ENCODE assay signal across 23 cellular contexts in the genomic region with DNA sequence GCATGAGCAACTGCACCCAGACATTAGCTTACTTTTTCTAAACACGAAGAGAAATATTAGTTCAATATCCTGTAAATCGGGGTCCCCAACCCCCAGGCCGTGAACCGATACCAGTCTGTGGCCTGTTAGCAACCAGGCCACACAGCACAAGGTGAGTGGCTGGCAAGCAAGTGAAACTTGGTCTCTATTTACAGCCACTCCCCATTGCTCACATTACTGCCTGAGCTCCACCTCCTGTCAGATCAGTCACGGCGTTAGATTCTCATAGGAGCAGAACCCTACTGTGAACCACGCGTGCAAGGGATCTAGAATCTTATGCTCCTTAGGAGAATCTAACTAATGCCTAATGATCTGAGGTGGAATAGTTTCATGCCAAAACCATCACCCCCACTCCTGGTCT. TPM values are rescaled to one million over a fixed set of nuclear protein-coding genes. Genes with fewer than 3 reads are reported as not detected.
A peak's percentile ranks its signal among the peaks of the same experiment; 100 is the strongest.
DNase-seq lines count a peak whose midpoint lies in the region; ATAC-seq and TF ChIP-seq lines count a peak whose summit lies in the region.
"Had no signal": no experiment of that assay in that cellular context is flagged by ENCODE, and none has a peak within 500 bp of the region (broad histone marks: within the 10 kb centered on the region; RNA-seq: fewer than 3 reads in every experiment).

No MANE protein-coding gene starts in this region.

- no peak overlapping the region for H3K27ac ChIP-seq in left lung
- peak overlapping the region in 1 of 4 donors; percentile 27 for H3K27ac ChIP-seq in transverse colon
- H3K27ac ChIP-seq: HL-60 had no signal

- in situ Hi-C loops in transverse colon (cut with MboI; ENCODE audit: low pct_ligation_motif_present in 1 of 4, low pct_unique_long_range_greater_than_20kb in 1 of 4, low sequenced_read_pairs in 3 of 4), result no loop called here

- ATAC-seq in WTC11, result peak; percentile 69
- peak; percentile 58 for ATAC-seq in left lung
- ATAC-seq: Right ventricle myocardium inferior had no signal

- no peaks in the 10 kb centered on the region for H3K36me3 Mint-ChIP-seq in WTC11

- POLR2A ChIA-PET in WTC11 (lab: Charles Lee), result no interaction called here

- H3K4me1 ChIP-seq in left lung (no peaks in the 10 kb centered on the region), transverse colon (peaks cover 0 to 4% (median 0%) of the 10 kb centered on the region in 4 donors)
- H3K4me1 ChIP-seq: HAP-1, Peyer's patch had no signal

- H3K27me3 ChIP-seq in left lung, result no peaks in the 10 kb centered on the region
- H3K27me3 ChIP-seq in transverse colon, result no peaks in the 10 kb centered on the region
- H3K27me3 ChIP-seq: Peyer's patch had no signal

- WGBS in transverse colon (ENCODE audit: low coverage in 1 of 2), 2 donors, result 70% methylated on average over 8 of the region's 8 CpGs; no CpG with 5 or more reads in 1 of the 2 donors

- TF ChIP-seq EP300 in transverse colon (IDR thresholded peaks at IDR 0.05; ENCODE audit: low read depth), result no peak

- H3K4me3 Mint-ChIP-seq in WTC11, result no peak overlapping the region
- H3K4me3 Mint-ChIP-seq: B cell; CD4-positive, CD25-positive, alpha-beta regulatory T cell; IgD-negative memory B cell had no signal

- intact Hi-C loops in left lung (cut with DNase I) (no loop called here), transverse colon (cut with DNase I; ENCODE audit: low total_unique reads) (no loop called here)

- peaks cover 2% of the 10 kb centered on the region; the same call in 1 of the 2 replicates for H3K27me3 Mint-ChIP-seq in WTC11 (ENCODE audit: low read depth)

- H3K9me3 ChIP-seq in left lung (peaks cover 0 to 16% of the 10 kb centered on the region in 2 donors), transverse colon (peaks cover 4 to 5% of the 10 kb centered on the region in 2 donors)
- H3K9me3 ChIP-seq: HAP-1, Peyer's patch had no signal

- peak overlapping the region; percentile 45; the same call in 1 of the 2 replicates for H3K27ac Mint-ChIP-seq in WTC11
- H3K27ac Mint-ChIP-seq: B cell; CD4-positive, CD25-positive, alpha-beta regulatory T cell; IgD-negative memory B cell had no signal

- no peak for TF ChIP-seq CTCF in WTC11 (IDR thresholded peaks at IDR 0.05)
- no peak for TF ChIP-seq CTCF in left lung (IDR thresholded peaks at IDR 0.05)
- no peak for TF ChIP-seq CTCF in transverse colon (IDR thresholded peaks at IDR 0.05)

- H3K9me3 Mint-ChIP-seq in WTC11, result peaks cover 18% of the 10 kb centered on the region

- CTCF ChIA-PET in WTC11 (lab: Charles Lee), result interaction anchor here (0.6 kb wide), 1 partner anchor 189 kb away, joined by 3 read pairs; no protein-coding TSS in a partner anchor

- no peak overlapping the region for H3K4me3 ChIP-seq in left lung
- no peak overlapping the region for H3K4me3 ChIP-seq in transverse colon
- H3K4me3 ChIP-seq: HAP-1, Peyer's patch had no signal

- no peaks in the 10 kb centered on the region for H3K36me3 ChIP-seq in left lung
- no peaks in the 10 kb centered on the region for H3K36me3 ChIP-seq in transverse colon
- H3K36me3 ChIP-seq: HAP-1, Peyer's patch had no signal

- no peak for TF ChIP-seq POLR2A in transverse colon (IDR thresholded peaks at IDR 0.05)

- peaks cover 4% of the 10 kb centered on the region; the same call in 1 of the 2 replicates for H3K4me1 Mint-ChIP-seq in WTC11

- DNase-seq in NCI-H446 (lab: John Stamatoyannopoulos, UW) (peak; percentile 3 to 67), NCI-H446 treated with DMSO at 0.1 percent for 48 hours (lab: John Stamatoyannopoulos, UW) (no peak), WTC11 (ENCODE audit: low spot score) (no peak), left lung (no peak), transverse colon (peak; percentile 32), NCI-H1694 (lab: John Stamatoyannopoulos, UW) (no peak), COLO829 (ENCODE audit: low spot score) (no peak)
- DNase-seq in activated CD4-positive, alpha-beta T cell treated with anti-CD3 and anti-CD28 coated beads, Interleukin-2, amount 50 U/mL, for 48 hours, result no peak
- DNase-seq: 8988T; Caco-2; CD4-positive, CD25-positive, alpha-beta regulatory T cell; GF-D8; NCI-H1105 treated with DMSO at 0.1 percent for 48 hours; NCI-H1694 treated with DMSO at 0.1 percent for 48 hours; NCI-H2107; NCI-H226; NCI-H526 treated with DMSO at 0.1 percent for 48 hours had no signal

TF ChIP-seq in WTC11, 78 proteins besides CTCF, POLR2A, EP300 and RAD21 (continues in another document):
- TF ChIP-seq, protein P1, sequence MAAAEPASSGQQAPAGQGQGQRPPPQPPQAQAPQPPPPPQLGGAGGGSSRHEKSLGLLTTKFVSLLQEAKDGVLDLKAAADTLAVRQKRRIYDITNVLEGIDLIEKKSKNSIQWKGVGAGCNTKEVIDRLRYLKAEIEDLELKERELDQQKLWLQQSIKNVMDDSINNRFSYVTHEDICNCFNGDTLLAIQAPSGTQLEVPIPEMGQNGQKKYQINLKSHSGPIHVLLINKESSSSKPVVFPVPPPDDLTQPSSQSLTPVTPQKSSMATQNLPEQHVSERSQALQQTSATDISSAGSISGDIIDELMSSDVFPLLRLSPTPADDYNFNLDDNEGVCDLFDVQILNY (CRISPR knock-in tag; IDR thresholded peaks at IDR 0.05), result no peak
- TF ChIP-seq ATF1 (CRISPR knock-in tag; IDR thresholded peaks at IDR 0.05) (no peak), TEAD1 (CRISPR knock-in tag; IDR thresholded peaks at IDR 0.05) (no peak)
- TF ChIP-seq, protein P2, sequence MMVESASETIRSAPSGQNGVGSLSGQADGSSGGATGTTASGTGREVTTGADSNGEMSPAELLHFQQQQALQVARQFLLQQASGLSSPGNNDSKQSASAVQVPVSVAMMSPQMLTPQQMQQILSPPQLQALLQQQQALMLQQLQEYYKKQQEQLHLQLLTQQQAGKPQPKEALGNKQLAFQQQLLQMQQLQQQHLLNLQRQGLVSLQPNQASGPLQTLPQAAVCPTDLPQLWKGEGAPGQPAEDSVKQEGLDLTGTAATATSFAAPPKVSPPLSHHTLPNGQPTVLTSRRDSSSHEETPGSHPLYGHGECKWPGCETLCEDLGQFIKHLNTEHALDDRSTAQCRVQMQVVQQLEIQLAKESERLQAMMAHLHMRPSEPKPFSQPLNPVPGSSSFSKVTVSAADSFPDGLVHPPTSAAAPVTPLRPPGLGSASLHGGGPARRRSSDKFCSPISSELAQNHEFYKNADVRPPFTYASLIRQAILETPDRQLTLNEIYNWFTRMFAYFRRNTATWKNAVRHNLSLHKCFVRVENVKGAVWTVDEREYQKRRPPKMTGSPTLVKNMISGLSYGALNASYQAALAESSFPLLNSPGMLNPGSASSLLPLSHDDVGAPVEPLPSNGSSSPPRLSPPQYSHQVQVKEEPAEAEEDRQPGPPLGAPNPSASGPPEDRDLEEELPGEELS (CRISPR knock-in tag; IDR thresholded peaks at IDR 0.05), result no peak
- TF ChIP-seq, protein P3, sequence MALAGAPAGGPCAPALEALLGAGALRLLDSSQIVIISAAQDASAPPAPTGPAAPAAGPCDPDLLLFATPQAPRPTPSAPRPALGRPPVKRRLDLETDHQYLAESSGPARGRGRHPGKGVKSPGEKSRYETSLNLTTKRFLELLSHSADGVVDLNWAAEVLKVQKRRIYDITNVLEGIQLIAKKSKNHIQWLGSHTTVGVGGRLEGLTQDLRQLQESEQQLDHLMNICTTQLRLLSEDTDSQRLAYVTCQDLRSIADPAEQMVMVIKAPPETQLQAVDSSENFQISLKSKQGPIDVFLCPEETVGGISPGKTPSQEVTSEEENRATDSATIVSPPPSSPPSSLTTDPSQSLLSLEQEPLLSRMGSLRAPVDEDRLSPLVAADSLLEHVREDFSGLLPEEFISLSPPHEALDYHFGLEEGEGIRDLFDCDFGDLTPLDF (CRISPR knock-in tag; IDR thresholded peaks at IDR 0.05), result no peak
- TF ChIP-seq, protein P4, sequence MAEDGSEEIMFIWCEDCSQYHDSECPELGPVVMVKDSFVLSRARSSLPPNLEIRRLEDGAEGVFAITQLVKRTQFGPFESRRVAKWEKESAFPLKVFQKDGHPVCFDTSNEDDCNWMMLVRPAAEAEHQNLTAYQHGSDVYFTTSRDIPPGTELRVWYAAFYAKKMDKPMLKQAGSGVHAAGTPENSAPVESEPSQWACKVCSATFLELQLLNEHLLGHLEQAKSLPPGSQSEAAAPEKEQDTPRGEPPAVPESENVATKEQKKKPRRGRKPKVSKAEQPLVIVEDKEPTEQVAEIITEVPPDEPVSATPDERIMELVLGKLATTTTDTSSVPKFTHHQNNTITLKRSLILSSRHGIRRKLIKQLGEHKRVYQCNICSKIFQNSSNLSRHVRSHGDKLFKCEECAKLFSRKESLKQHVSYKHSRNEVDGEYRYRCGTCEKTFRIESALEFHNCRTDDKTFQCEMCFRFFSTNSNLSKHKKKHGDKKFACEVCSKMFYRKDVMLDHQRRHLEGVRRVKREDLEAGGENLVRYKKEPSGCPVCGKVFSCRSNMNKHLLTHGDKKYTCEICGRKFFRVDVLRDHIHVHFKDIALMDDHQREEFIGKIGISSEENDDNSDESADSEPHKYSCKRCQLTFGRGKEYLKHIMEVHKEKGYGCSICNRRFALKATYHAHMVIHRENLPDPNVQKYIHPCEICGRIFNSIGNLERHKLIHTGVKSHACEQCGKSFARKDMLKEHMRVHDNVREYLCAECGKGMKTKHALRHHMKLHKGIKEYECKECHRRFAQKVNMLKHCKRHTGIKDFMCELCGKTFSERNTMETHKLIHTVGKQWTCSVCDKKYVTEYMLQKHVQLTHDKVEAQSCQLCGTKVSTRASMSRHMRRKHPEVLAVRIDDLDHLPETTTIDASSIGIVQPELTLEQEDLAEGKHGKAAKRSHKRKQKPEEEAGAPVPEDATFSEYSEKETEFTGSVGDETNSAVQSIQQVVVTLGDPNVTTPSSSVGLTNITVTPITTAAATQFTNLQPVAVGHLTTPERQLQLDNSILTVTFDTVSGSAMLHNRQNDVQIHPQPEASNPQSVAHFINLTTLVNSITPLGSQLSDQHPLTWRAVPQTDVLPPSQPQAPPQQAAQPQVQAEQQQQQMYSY (CRISPR knock-in tag; IDR thresholded peaks at IDR 0.05), result no peak

RNA-seq across cellular contexts. Expression of a gene that starts 27.8 kb away (rescaled TPM):
- 4.7 to 5.6 TPM (median 5.1 TPM) in 3 replicates for total RNA-seq in WTC11 (2021)
- 1 to 10 TPM; 1.2 to 1.7 TPM for total RNA-seq in left lung
- total RNA-seq in transverse colon, result 10 to 100 TPM in 2 of 4 donors, 1 to 10 TPM in 2; 3.2 to 18.7 (median 11.5) TPM
- total RNA-seq: B cell had no signal

RNA-seq across cellular contexts. Expression of a gene that starts 51.5 kb away (rescaled TPM):
- total RNA-seq in WTC11 (2021) (16.8 to 19.4 TPM (median 18.5 TPM) in 3 replicates), left lung (10 to 100 TPM; 15.6 to 25.9 TPM), transverse colon (10 to 100 TPM; 24.3 to 90.2 (median 66.1) TPM)

Comparison
In these comparisons a context has a peak if more than half of its experiments do, and no peak if none do; other contexts are left out.
1. DNase-seq: peak in NCI-H446 (2 of 2) and transverse colon (single experiment); none in NCI-H446 treated with DMSO at 0.1 percent for 48 hours (single experiment), WTC11 (single experiment), left lung (0 of 2), NCI-H1694 (single experiment), COLO829 (single experiment) and activated CD4-positive, alpha-beta T cell treated with anti-CD3 and anti-CD28 coated beads, Interleukin-2, amount 50 U/mL, for 48 hours (0 of 2).